In genomic region chr4:88734403-88734949, GRCh38 we compare ENCODE assay signal across 25 cellular contexts. TPM values are rescaled to one million over a fixed set of nuclear protein-coding genes. Genes with fewer than 3 reads are reported as not detected.
A peak's percentile ranks its signal among the peaks of the same experiment; 100 is the strongest.
DNase-seq lines count a peak whose midpoint lies in the region; ATAC-seq and TF ChIP-seq lines count a peak whose summit lies in the region.
"Had no signal": no experiment of that assay in that cellular context is flagged by ENCODE, and none has a peak within 500 bp of the region (broad histone marks: within the 10 kb centered on the region; RNA-seq: fewer than 3 reads in every experiment).

No MANE protein-coding gene starts in this region.

- 0 to 88% methylated on average over 1 to 3 of the region's 3 CpGs for WGBS in gastroesophageal sphincter (ENCODE audit: low coverage in 1 of 2), 2 donors

- peaks cover 0 to 46% of the 10 kb centered on the region in 2 donors for H3K36me3 ChIP-seq in gastroesophageal sphincter

- intact Hi-C loops in sciatic nerve (cut with DNase I), result no loop called here

- TF ChIP-seq CTCF in gastroesophageal sphincter (IDR thresholded peaks at IDR 0.05), result no peak

- H3K4me3 ChIP-seq in gastroesophageal sphincter, result no peak overlapping the region
- H3K4me3 ChIP-seq: dorsolateral prefrontal cortex, heart left ventricle, SK-N-MC, testis had no signal

- no peak for TF ChIP-seq EP300 in gastroesophageal sphincter (IDR thresholded peaks at IDR 0.05)

- peaks cover 13 to 51% (median 15%) of the 10 kb centered on the region in 3 donors for H3K4me1 ChIP-seq in gastroesophageal sphincter

- TF ChIP-seq POLR2A in gastroesophageal sphincter (IDR thresholded peaks at IDR 0.05), result no peak

- H3K27me3 ChIP-seq in gastroesophageal sphincter, result no peaks in the 10 kb centered on the region
- H3K27me3 ChIP-seq: dorsolateral prefrontal cortex, heart left ventricle, testis had no signal

- H3K9me3 ChIP-seq in gastroesophageal sphincter, result no peaks in the 10 kb centered on the region
- H3K9me3 ChIP-seq: heart left ventricle, testis had no signal

- peak; percentile 6 for DNase-seq in ELR (ENCODE audit: low read depth)
- peak; percentile 8 for DNase-seq in RKO (ENCODE audit: low spot score)
- DNase-seq in sciatic nerve (ENCODE audit: low spot score), result no peak
- no peak for DNase-seq in cerebellum (ENCODE audit: low spot score)
- DNase-seq in HK-2 (ENCODE audit: unreplicated experiment), result no peak
- no peak for DNase-seq in dermis blood vessel endothelial cell
- DNase-seq: activated CD4-positive, alpha-beta T cell treated with anti-CD3 and anti-CD28 coated beads for 36 hours; activated naive CD4-positive, alpha-beta T cell treated with anti-CD3 and anti-CD28 coated beads, Interleukin-2, amount 50 U/mL, for 16 hours; activated T-cell treated with anti-CD3 and anti-CD28 coated beads, Interleukin-2, amount 50 U/mL, for 72 hours; amygdala; CD8-positive, alpha-beta T cell; central memory CD4-positive, alpha-beta T cell; heart left ventricle; naive B cell; NCI-H1048; NCI-H1694 treated with DMSO at 0.1 percent for 48 hours; NCI-H69; retina; stimulated activated CD4-positive, alpha-beta T cell treated with anti-CD3 and anti-CD28 coated beads, Interleukin-4, amount 100 ng/mL, for 1 hour; stimulated activated naive CD4-positive, alpha-beta T cell; testis had no signal

- H3K27ac ChIP-seq in gastroesophageal sphincter, result peak overlapping the region in 3 of 4 donors; percentile 34 to 77 (median 74)
- H3K27ac ChIP-seq: HL-60, SK-N-MC had no signal

- no peak for ATAC-seq in gastroesophageal sphincter
- ATAC-seq in sciatic nerve, result peak; percentile 10
- ATAC-seq: activated CD4-positive, alpha-beta T cell treated with anti-CD3 and anti-CD28 coated beads for 36 hours; activated T-cell treated with anti-CD3 and anti-CD28 coated beads, Interleukin-2, amount 50 U/mL, for 72 hours; CD8-positive, alpha-beta T cell had no signal

RNA-seq across cellular contexts. Expression of gene NAP1L5, which starts 36.8 kb away (rescaled TPM):
- 10 to 100 TPM in 2 of 4 donors, 1 to 10 TPM in 2; 4.0 to 13.6 (median 10.3) TPM for total RNA-seq in gastroesophageal sphincter
- 7.9 TPM for total RNA-seq in sciatic nerve
- 28.4 TPM for total RNA-seq in cerebellum
- total RNA-seq in dermis blood vessel endothelial cell, result 2.7 and 5.6 TPM in 2 replicates

Comparison
In these comparisons a context has a peak if more than half of its experiments do, and no peak if none do; other contexts are left out.
1. DNase-seq: peak in ELR (single experiment) and RKO (single experiment); none in sciatic nerve (single experiment), cerebellum (single experiment), HK-2 (single experiment) and dermis blood vessel endothelial cell (single experiment).